ENCODE assay signal across 24 cellular contexts in genomic region chr1:170214980-170215910, GRCh38.
A peak's percentile ranks its signal among the peaks of the same experiment; 100 is the strongest.
DNase-seq lines count a peak whose midpoint lies in the region; ATAC-seq and TF ChIP-seq lines count a peak whose summit lies in the region.
"Had no signal": no experiment of that assay in that cellular context is flagged by ENCODE, and none has a peak within 500 bp of the region (broad histone marks: within the 10 kb centered on the region; RNA-seq: fewer than 3 reads in every experiment).

No MANE protein-coding gene starts in this region.

- no peak for TF ChIP-seq POLR2A in thyroid gland (IDR thresholded peaks at IDR 0.05)

- H3K4me3 ChIP-seq in ascending aorta (no peak overlapping the region), thyroid gland (replicated peaks in 1 of 3) (no peak overlapping the region)
- H3K4me3 ChIP-seq: HAP-1, right lobe of liver, upper lobe of left lung had no signal

- ATAC-seq in Right ventricle myocardium superior (ENCODE audit: poor library complexity): peak; percentile 58
- ATAC-seq in stimulated activated effector memory CD8-positive, alpha-beta T cell treated with anti-CD3 and anti-CD28 coated beads, Interleukin-12 subunit alpha, Interleukin-12 subunit beta, amount 100 ng/mL, for 72 hours: no peak
- ATAC-seq: activated CD8-positive, alpha-beta memory T cell treated with anti-CD3 and anti-CD28 coated beads, Interleukin-2, amount 10 ng/mL, durations not matched to agents 7 days and 5 days; right lobe of liver; stimulated activated memory B cell treated with anti-CD40 and anti-IgM and Interleukin-4, amounts not matched to agents 10 μg/mL and 1 μg/mL and 100 μg/mL, for 72 hours had no signal

- DNase-seq in ascending aorta (ENCODE audit: low spot score in 2 of 2) (peak in 1 of 2 donors; percentile 69), Right ventricle myocardium superior (peak; percentile 62), osteocyte (ENCODE audit: extremely low spot score, unreplicated experiment) (no peak), thyroid gland (no peak), NCI-H226 (no peak), H4 (ENCODE audit: low spot score) (no peak), activated gamma-delta T cell (lab: John Stamatoyannopoulos, UW) (no peak)
- no peak for DNase-seq in stimulated activated effector memory CD8-positive, alpha-beta T cell treated with anti-CD3 and anti-CD28 coated beads, Interleukin-12 subunit alpha, Interleukin-12 subunit beta, amount 100 ng/mL, for 72 hours (ENCODE audit: low spot score in 2 of 2)
- DNase-seq: activated CD4-positive, alpha-beta T cell treated with anti-CD3 and anti-CD28 coated beads, Interleukin-2, amount 10 ng/mL, durations not matched to agents 24 days and 14 days; activated CD8-positive, alpha-beta memory T cell treated with anti-CD3 and anti-CD28 coated beads, Interleukin-2, amount 10 ng/mL, durations not matched to agents 7 days and 5 days; activated naive CD8-positive, alpha-beta T cell treated with anti-CD3 and anti-CD28 coated beads for 36 hours; brain microvascular endothelial cell; CD4-positive, alpha-beta memory T cell; DMS53; GF-D8; KG1; NCI-H2029; right lobe of liver had no signal

- intact Hi-C loops in ascending aorta (cut with DNase I): loop anchor here (5.0 kb wide), 1 partner anchor 372 kb away; no protein-coding TSS in a partner anchor
- intact Hi-C loops in Right ventricle myocardium superior (cut with DNase I): no loop called here
- intact Hi-C loops in thyroid gland (cut with DNase I): no loop called here

- no peaks in the 10 kb centered on the region for H3K27me3 Mint-ChIP-seq in osteocyte (ENCODE audit: unreplicated experiment)

- peaks cover 27% of the 10 kb centered on the region for H3K4me1 Mint-ChIP-seq in osteocyte (ENCODE audit: unreplicated experiment)
- no peaks in the 10 kb centered on the region for H3K4me1 Mint-ChIP-seq in stimulated activated effector memory CD8-positive, alpha-beta T cell treated with anti-CD3 and anti-CD28 coated beads, Interleukin-12 subunit alpha, Interleukin-12 subunit beta, amount 100 ng/mL, for 72 hours
- H3K4me1 Mint-ChIP-seq: activated CD4-positive, alpha-beta T cell treated with anti-CD3 and anti-CD28 coated beads, Interleukin-2, amount 10 ng/mL, durations not matched to agents 24 days and 14 days; activated CD8-positive, alpha-beta memory T cell treated with anti-CD3 and anti-CD28 coated beads, Interleukin-2, amount 10 ng/mL, durations not matched to agents 7 days and 5 days; stimulated activated memory B cell treated with anti-CD40 and anti-IgM and Interleukin-4, amounts not matched to agents 10 μg/mL and 1 μg/mL and 100 μg/mL, for 72 hours had no signal

- no peak for TF ChIP-seq CTCF in ascending aorta (IDR thresholded peaks at IDR 0.05)
- no peak for TF ChIP-seq CTCF in osteocyte (IDR thresholded peaks at IDR 0.05)
- no peak for TF ChIP-seq CTCF in thyroid gland (IDR thresholded peaks at IDR 0.05)

- H3K9me3 Mint-ChIP-seq in osteocyte (ENCODE audit: unreplicated experiment): no peaks in the 10 kb centered on the region
- H3K9me3 Mint-ChIP-seq in stimulated activated effector memory CD8-positive, alpha-beta T cell treated with anti-CD3 and anti-CD28 coated beads, Interleukin-12 subunit alpha, Interleukin-12 subunit beta, amount 100 ng/mL, for 72 hours: no peaks in the 10 kb centered on the region
- H3K9me3 Mint-ChIP-seq: activated CD4-positive, alpha-beta T cell treated with anti-CD3 and anti-CD28 coated beads, Interleukin-2, amount 10 ng/mL, durations not matched to agents 24 days and 14 days; activated naive CD8-positive, alpha-beta T cell treated with anti-CD3 and anti-CD28 coated beads for 36 hours; stimulated activated memory B cell treated with anti-CD40 and anti-IgM and Interleukin-4, amounts not matched to agents 10 μg/mL and 1 μg/mL and 100 μg/mL, for 72 hours; T-helper 1 cell treated with Interleukin-12 subunit alpha and Interleukin-12 subunit beta and Interleukin-4 antibody, amounts not matched to agents 30 μg/mL and 1 μg/mL, for 36 hours had no signal

- no peak overlapping the region for H3K4me3 Mint-ChIP-seq in osteocyte (ENCODE audit: unreplicated experiment)
- H3K4me3 Mint-ChIP-seq in stimulated activated effector memory CD8-positive, alpha-beta T cell treated with anti-CD3 and anti-CD28 coated beads, Interleukin-12 subunit alpha, Interleukin-12 subunit beta, amount 100 ng/mL, for 72 hours: no peak overlapping the region
- H3K4me3 Mint-ChIP-seq: activated CD4-positive, alpha-beta T cell treated with anti-CD3 and anti-CD28 coated beads, Interleukin-2, amount 10 ng/mL, durations not matched to agents 24 days and 14 days; activated CD8-positive, alpha-beta memory T cell treated with anti-CD3 and anti-CD28 coated beads, Interleukin-2, amount 10 ng/mL, durations not matched to agents 7 days and 5 days; activated naive CD8-positive, alpha-beta T cell treated with anti-CD3 and anti-CD28 coated beads for 36 hours; CD4-positive, alpha-beta memory T cell; dendritic cell treated with granulocyte-macrophage colony-stimulating factor and Interleukin-4, amounts not matched to agents 40 ng/mL and 50 ng/mL, for 4 days; stimulated activated memory B cell treated with anti-CD40 and anti-IgM and Interleukin-4, amounts not matched to agents 10 μg/mL and 1 μg/mL and 100 μg/mL, for 72 hours; T-helper 1 cell treated with Interleukin-12 subunit alpha and Interleukin-12 subunit beta and Interleukin-4 antibody, amounts not matched to agents 30 μg/mL and 1 μg/mL, for 36 hours had no signal

- WGBS in thyroid gland, 2 donors: 64 to 66% methylated on average over 5 of the region's 5 CpGs

- peak overlapping the region; percentile 68 for H3K27ac Mint-ChIP-seq in osteocyte (ENCODE audit: unreplicated experiment)
- no peak overlapping the region for H3K27ac Mint-ChIP-seq in stimulated activated effector memory CD8-positive, alpha-beta T cell treated with anti-CD3 and anti-CD28 coated beads, Interleukin-12 subunit alpha, Interleukin-12 subunit beta, amount 100 ng/mL, for 72 hours
- H3K27ac Mint-ChIP-seq: activated CD4-positive, alpha-beta T cell treated with anti-CD3 and anti-CD28 coated beads, Interleukin-2, amount 10 ng/mL, durations not matched to agents 24 days and 14 days; activated CD8-positive, alpha-beta memory T cell treated with anti-CD3 and anti-CD28 coated beads, Interleukin-2, amount 10 ng/mL, durations not matched to agents 7 days and 5 days; activated naive CD8-positive, alpha-beta T cell treated with anti-CD3 and anti-CD28 coated beads for 36 hours; CD4-positive, alpha-beta memory T cell; dendritic cell treated with granulocyte-macrophage colony-stimulating factor and Interleukin-4, amounts not matched to agents 40 ng/mL and 50 ng/mL, for 4 days; stimulated activated memory B cell treated with anti-CD40 and anti-IgM and Interleukin-4, amounts not matched to agents 10 μg/mL and 1 μg/mL and 100 μg/mL, for 72 hours; T-helper 1 cell treated with Interleukin-12 subunit alpha and Interleukin-12 subunit beta and Interleukin-4 antibody, amounts not matched to agents 30 μg/mL and 1 μg/mL, for 36 hours had no signal

- H3K36me3 ChIP-seq in ascending aorta (no peaks in the 10 kb centered on the region), thyroid gland (no peaks in the 10 kb centered on the region)
- H3K36me3 ChIP-seq: brain microvascular endothelial cell, HAP-1, neutrophil, right lobe of liver, upper lobe of left lung had no signal

- H3K36me3 Mint-ChIP-seq in osteocyte (ENCODE audit: unreplicated experiment): no peaks in the 10 kb centered on the region
- no peaks in the 10 kb centered on the region for H3K36me3 Mint-ChIP-seq in stimulated activated effector memory CD8-positive, alpha-beta T cell treated with anti-CD3 and anti-CD28 coated beads, Interleukin-12 subunit alpha, Interleukin-12 subunit beta, amount 100 ng/mL, for 72 hours
- H3K36me3 Mint-ChIP-seq: activated CD8-positive, alpha-beta memory T cell treated with anti-CD3 and anti-CD28 coated beads, Interleukin-2, amount 10 ng/mL, durations not matched to agents 7 days and 5 days; activated naive CD8-positive, alpha-beta T cell treated with anti-CD3 and anti-CD28 coated beads for 36 hours; CD4-positive, alpha-beta memory T cell; stimulated activated memory B cell treated with anti-CD40 and anti-IgM and Interleukin-4, amounts not matched to agents 10 μg/mL and 1 μg/mL and 100 μg/mL, for 72 hours had no signal

- H3K27me3 ChIP-seq in ascending aorta (no peaks in the 10 kb centered on the region), thyroid gland (no peaks in the 10 kb centered on the region)
- H3K27me3 ChIP-seq: brain microvascular endothelial cell, right lobe of liver, upper lobe of left lung had no signal

- H3K9me3 ChIP-seq in ascending aorta: no peaks in the 10 kb centered on the region
- H3K9me3 ChIP-seq in thyroid gland: no peaks in the 10 kb centered on the region
- H3K9me3 ChIP-seq: HAP-1, neutrophil, right lobe of liver, upper lobe of left lung had no signal

- H3K27ac ChIP-seq in ascending aorta (peak overlapping the region; percentile 79 to 83), thyroid gland (peak overlapping the region in 2 of 3 donors; percentile 8 to 20)
- H3K27ac ChIP-seq: brain microvascular endothelial cell, neutrophil, right lobe of liver had no signal

- H3K4me1 ChIP-seq in ascending aorta (peaks cover 7 to 15% of the 10 kb centered on the region in 2 donors), thyroid gland (no peaks in the 10 kb centered on the region)
- H3K4me1 ChIP-seq: right lobe of liver, upper lobe of left lung had no signal
